11 cellular contexts compared by ENCODE assay signal in genomic region chr4:164716901-164717300, GRCh38. TPM values are rescaled to one million over a fixed set of nuclear protein-coding genes. Genes with fewer than 3 reads are reported as not detected.
DNase-seq lines count a peak whose midpoint lies in the region; ATAC-seq and TF ChIP-seq lines count a peak whose summit lies in the region.
"Had no signal": no experiment of that assay in that cellular context is flagged by ENCODE, and none has a peak within 500 bp of the region (broad histone marks: within the 10 kb centered on the region; RNA-seq: fewer than 3 reads in every experiment).

No MANE protein-coding gene starts in this region.

- H3K27ac Mint-ChIP-seq in natural killer cell (no peak overlapping the region), T-helper 17 cell (no peak overlapping the region)
- H3K27ac Mint-ChIP-seq: activated CD4-positive, alpha-beta T cell treated with anti-CD3 and anti-CD28 coated beads, Interleukin-2, amount 10 ng/mL, durations not matched to agents 7 days and 5 days had no signal

- intact Hi-C loops in natural killer cell (cut with micrococcal nuclease) = loop anchor here (1.0 kb wide), 1 partner anchor 15 kb away; no protein-coding TSS in a partner anchor

- in situ Hi-C loops in astrocyte of the cerebellum (cut with HindIII; ENCODE audit: low sequenced_read_pairs) = no loop called here

- H3K36me3 Mint-ChIP-seq in natural killer cell (no peaks in the 10 kb centered on the region), T-helper 17 cell (ENCODE audit: low read depth) (no peaks in the 10 kb centered on the region)

- H3K27me3 Mint-ChIP-seq in natural killer cell (ENCODE audit: low read depth in 2 of 2) = peaks cover 2 to 31% of the 10 kb centered on the region in 2 donors
- peaks cover 25% of the 10 kb centered on the region for H3K27me3 Mint-ChIP-seq in T-helper 17 cell
- H3K27me3 Mint-ChIP-seq: activated CD4-positive, alpha-beta T cell treated with anti-CD3 and anti-CD28 coated beads, Interleukin-2, amount 10 ng/mL, durations not matched to agents 7 days and 5 days had no signal

- H3K4me3 Mint-ChIP-seq in natural killer cell (no peak overlapping the region), T-helper 17 cell (no peak overlapping the region)
- H3K4me3 Mint-ChIP-seq: activated CD4-positive, alpha-beta T cell treated with anti-CD3 and anti-CD28 coated beads, Interleukin-2, amount 10 ng/mL, durations not matched to agents 7 days and 5 days had no signal

- H3K9me3 ChIP-seq in T-helper 17 cell (ENCODE audit: control insufficient read depth, low read length, poor library complexity, severe bottlenecking) = no peaks in the 10 kb centered on the region

- DNase-seq in astrocyte of the cerebellum (ENCODE audit: low read depth) (no peak), natural killer cell (no peak), T-helper 17 cell (no peak)
- no peak for DNase-seq in activated CD4-positive, alpha-beta T cell treated with anti-CD3 and anti-CD28 coated beads, Interleukin-2, amount 50 U/mL, for 1 hour
- DNase-seq: activated CD4-positive, alpha-beta T cell treated with anti-CD3 and anti-CD28 coated beads, Interleukin-2, amount 10 ng/mL, durations not matched to agents 7 days and 5 days; NCI-H226; stimulated activated naive CD4-positive, alpha-beta T cell treated with Interleukin-2 at 50 U/mL for 16 hours had no signal

- no peaks in the 10 kb centered on the region for H3K9me3 Mint-ChIP-seq in natural killer cell
- H3K9me3 Mint-ChIP-seq: activated CD4-positive, alpha-beta T cell treated with anti-CD3 and anti-CD28 coated beads, Interleukin-2, amount 10 ng/mL, durations not matched to agents 7 days and 5 days had no signal

- peak; percentile 10 for TF ChIP-seq CTCF in astrocyte of the cerebellum (IDR thresholded peaks at IDR 0.05; ENCODE audit: low read depth, low read length, missing control alignments)
- no peak for TF ChIP-seq CTCF in natural killer cell (IDR thresholded peaks at IDR 0.05)

- peak; percentile 43 for ATAC-seq in GM18502 (IDR thresholded peaks at IDR 0.05; ENCODE audit: poor library complexity, unreplicated experiment)
- peak; percentile 78 for ATAC-seq in HG03432 (IDR thresholded peaks at IDR 0.05; ENCODE audit: unreplicated experiment)
- peak; percentile 57 to 81 (median 69) for ATAC-seq in natural killer cell
- no peak for ATAC-seq in T-helper 17 cell
- ATAC-seq in HG03097 (IDR thresholded peaks at IDR 0.05; ENCODE audit: low FRiP score, unreplicated experiment) = no peak
- no peak for ATAC-seq in GM21786 (IDR thresholded peaks at IDR 0.05; ENCODE audit: unreplicated experiment)

- H3K4me1 Mint-ChIP-seq in natural killer cell = peaks cover 0 to 4% of the 10 kb centered on the region in 2 donors
- no peaks in the 10 kb centered on the region for H3K4me1 Mint-ChIP-seq in T-helper 17 cell
- H3K4me1 Mint-ChIP-seq: activated CD4-positive, alpha-beta T cell treated with anti-CD3 and anti-CD28 coated beads, Interleukin-2, amount 10 ng/mL, durations not matched to agents 7 days and 5 days had no signal

- H3K4me3 ChIP-seq in astrocyte of the cerebellum (ENCODE audit: low read depth, low read length) = no peak overlapping the region

RNA-seq across cellular contexts. Expression of gene SMIM31, which starts 37.0 kb away (rescaled TPM):
- total RNA-seq in natural killer cell (not detected), T-helper 17 cell (not detected)
- total RNA-seq: activated CD4-positive, alpha-beta T cell treated with anti-CD3 and anti-CD28 coated beads, Interleukin-2, amount 10 ng/mL, durations not matched to agents 7 days and 5 days had no signal

Comparison
In these comparisons a context has a peak if more than half of its experiments do, and no peak if none do; other contexts are left out.
1. ATAC-seq: peak in GM18502 (single experiment), HG03432 (single experiment) and natural killer cell (3 of 3); none in T-helper 17 cell (single experiment), HG03097 (single experiment) and GM21786 (single experiment).